29 cellular contexts compared by ENCODE assay signal in the genomic region with DNA sequence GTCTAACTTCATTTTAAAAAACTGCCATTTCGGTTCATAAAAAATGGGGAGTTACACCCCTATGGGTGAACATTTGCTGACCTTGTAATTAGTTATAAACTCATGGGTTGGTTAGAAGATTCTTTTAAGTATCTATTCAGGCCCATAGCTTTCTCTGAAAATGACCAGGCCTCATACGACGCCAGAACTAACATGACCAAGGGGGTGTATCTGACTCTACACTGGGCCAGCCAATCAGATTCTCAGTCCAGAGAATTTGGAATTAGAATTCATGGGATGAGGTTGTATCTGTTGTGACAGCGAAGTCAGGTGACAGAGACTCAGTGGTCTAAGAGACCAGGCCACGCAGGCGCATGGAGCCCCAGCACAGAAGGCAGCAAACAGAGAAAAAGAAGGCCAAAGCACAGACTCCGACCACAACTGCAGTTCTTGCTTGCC.
"Had no signal": no experiment of that assay in that cellular context is flagged by ENCODE, and none has a peak within 500 bp of the region (broad histone marks: within the 10 kb centered on the region; RNA-seq: fewer than 3 reads in every experiment).

No MANE protein-coding gene starts in this region.

- H3K27ac Mint-ChIP-seq: immature natural killer cell; natural killer cell treated with Interleukin-12 subunit alpha and Interleukin-12 subunit beta and Interleukin-15 and Interleukin-18, amount 100 ng/mL, for 72 hours; stimulated activated memory B cell treated with anti-CD40 and anti-IgM and Interleukin-4, amounts not matched to agents 10 μg/mL and 1 μg/mL and 100 μg/mL, for 72 hours; type B pancreatic cell had no signal

- H3K27ac ChIP-seq: left lung, lower lobe of right lung, pancreas, prostate gland, sigmoid colon, tibial nerve, uterus had no signal

- H3K36me3 ChIP-seq: left lung, lower lobe of right lung, pancreas, prostate gland, sigmoid colon, tibial nerve, uterus had no signal

- H3K27me3 Mint-ChIP-seq: naive B cell; natural killer cell treated with Interleukin-12 subunit alpha and Interleukin-12 subunit beta and Interleukin-15 and Interleukin-18, amount 100 ng/mL, for 72 hours; stimulated activated memory B cell treated with anti-CD40 and anti-IgM and Interleukin-4, amounts not matched to agents 10 μg/mL and 1 μg/mL and 100 μg/mL, for 72 hours; stimulated activated naive CD8-positive, alpha-beta T cell treated with anti-CD3 and anti-CD28 coated beads, Interleukin-15, amount 100 ng/mL, for 72 hours; type B pancreatic cell had no signal

- H3K4me1 Mint-ChIP-seq: immature natural killer cell; stimulated activated memory B cell treated with anti-CD40 and anti-IgM and Interleukin-4, amounts not matched to agents 10 μg/mL and 1 μg/mL and 100 μg/mL, for 72 hours; stimulated activated naive CD8-positive, alpha-beta T cell treated with anti-CD3 and anti-CD28 coated beads, Interleukin-15, amount 100 ng/mL, for 72 hours had no signal

- ATAC-seq: left colon; left lung; lower lobe of right lung; natural killer cell treated with Interleukin-12 subunit alpha and Interleukin-12 subunit beta and Interleukin-15 and Interleukin-18, amount 100 ng/mL, for 72 hours; pancreas; right cardiac atrium; stimulated activated memory B cell treated with anti-CD40 and anti-IgM and Interleukin-4, amounts not matched to agents 10 μg/mL and 1 μg/mL and 100 μg/mL, for 72 hours; stimulated activated naive CD8-positive, alpha-beta T cell treated with anti-CD3 and anti-CD28 coated beads, Interleukin-15, amount 100 ng/mL, for 72 hours had no signal

- H3K9me3 ChIP-seq: left lung, lower lobe of right lung, pancreas, prostate gland, sigmoid colon, tibial nerve, uterus had no signal

- H3K9me3 Mint-ChIP-seq: natural killer cell treated with Interleukin-12 subunit alpha and Interleukin-12 subunit beta and Interleukin-15 and Interleukin-18, amount 100 ng/mL, for 72 hours; stimulated activated memory B cell treated with anti-CD40 and anti-IgM and Interleukin-4, amounts not matched to agents 10 μg/mL and 1 μg/mL and 100 μg/mL, for 72 hours; type B pancreatic cell had no signal

- H3K4me1 ChIP-seq: left lung, lower lobe of right lung, pancreas, prostate gland, sigmoid colon, tibial nerve, uterus had no signal

- H3K4me3 ChIP-seq: left lung, lower lobe of right lung, pancreas, prostate gland, sigmoid colon, tibial nerve, uterus had no signal

- DNase-seq: hypothalamus; immature natural killer cell; kidney; left colon; left lung; lower lobe of right lung; mammary epithelial cell; mesenchymal stem cell; naive B cell; nucleus accumbens; pancreas; posterior cingulate gyrus; retina; right cardiac atrium; sigmoid colon; small intestine; stimulated activated CD4-positive, alpha-beta T cell treated with anti-CD3 and anti-CD28 coated beads, Interleukin-1b, Interleukin-23, amount 100 ng/mL, for 48 hours; stimulated activated CD4-positive, alpha-beta T cell treated with anti-CD3 and anti-CD28 coated beads, Interleukin-2, amount 100 ng/mL, for 48 hours; stimulated activated CD4-positive, alpha-beta T cell treated with anti-CD3 and anti-CD28 coated beads, Interleukin-4, amount 100 ng/mL, for 4 hours; stimulated activated CD8-positive, alpha-beta memory T cell treated with anti-CD3 and anti-CD28 coated beads, Interleukin-4, amount 100 ng/mL, for 48 hours; stimulated activated naive CD4-positive, alpha-beta T cell treated with Interleukin-2 at 50 U/mL for 16 hours; stimulated activated naive CD8-positive, alpha-beta T cell treated with anti-CD3 and anti-CD28 coated beads, Interleukin-15, amount 100 ng/mL, for 72 hours; substantia nigra; uterus had no signal

- H3K36me3 Mint-ChIP-seq: naive B cell; natural killer cell treated with Interleukin-12 subunit alpha and Interleukin-12 subunit beta and Interleukin-15 and Interleukin-18, amount 100 ng/mL, for 72 hours; stimulated activated memory B cell treated with anti-CD40 and anti-IgM and Interleukin-4, amounts not matched to agents 10 μg/mL and 1 μg/mL and 100 μg/mL, for 72 hours; type B pancreatic cell had no signal

- H3K4me3 Mint-ChIP-seq: immature natural killer cell; naive B cell; natural killer cell treated with Interleukin-12 subunit alpha and Interleukin-12 subunit beta and Interleukin-15 and Interleukin-18, amount 100 ng/mL, for 72 hours; stimulated activated memory B cell treated with anti-CD40 and anti-IgM and Interleukin-4, amounts not matched to agents 10 μg/mL and 1 μg/mL and 100 μg/mL, for 72 hours; stimulated activated naive CD8-positive, alpha-beta T cell treated with anti-CD3 and anti-CD28 coated beads, Interleukin-15, amount 100 ng/mL, for 72 hours; type B pancreatic cell had no signal

- H3K27me3 ChIP-seq: left lung, pancreas, sigmoid colon, tibial nerve, uterus had no signal
